In the genomic region with DNA sequence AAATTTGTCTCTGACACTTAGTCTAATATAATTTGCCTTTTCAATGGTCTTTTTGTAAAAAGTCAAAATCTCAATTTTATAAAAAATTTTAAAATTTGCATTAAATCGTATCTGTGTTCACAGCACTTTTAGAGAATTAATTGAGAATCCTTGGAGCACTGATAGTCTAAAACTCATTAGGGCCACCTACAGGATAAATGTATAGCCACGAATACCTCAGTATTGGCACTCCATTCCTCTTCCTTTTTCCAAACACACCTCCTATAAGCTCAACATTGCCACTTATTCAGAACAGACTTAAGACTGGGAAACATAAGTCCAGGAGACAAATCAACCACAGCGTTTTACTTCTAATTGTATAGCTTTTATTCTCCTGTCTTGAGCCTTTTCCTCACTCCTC, we compare ENCODE assay signal across 1 cellular context.
TF ChIP-seq lines count a peak whose summit lies in the region.

No MANE protein-coding gene starts in this region.

TF ChIP-seq in H1, 55 proteins besides CTCF, POLR2A, EP300 and RAD21:
- TF ChIP-seq TAF1 (IDR thresholded peaks at IDR 0.05; ENCODE audit: low read depth, low read length) (no peak), ASH2L (IDR thresholded peaks at IDR 0.05; ENCODE audit: low read length) (no peak), HDAC2 (IDR thresholded peaks at IDR 0.05; ENCODE audit: borderline replicate concordance in 1 of 2, low read depth in 2 of 2, low read length in 2 of 2) (no peak), BCL11A (IDR thresholded peaks at IDR 0.05; ENCODE audit: low read depth in 2 of 2, low read length in 2 of 2) (no peak), SP2 (IDR thresholded peaks at IDR 0.05; ENCODE audit: low read length) (no peak), CBX5 (IDR thresholded peaks at IDR 0.05; ENCODE audit: low read depth, low read length) (no peak), JUND (IDR thresholded peaks at IDR 0.05; ENCODE audit: low read length) (no peak), TEAD4 (IDR thresholded peaks at IDR 0.05; ENCODE audit: low read depth, low read length) (no peak), BRCA1 (IDR thresholded peaks at IDR 0.05; ENCODE audit: low read depth, low read length) (no peak), CHD1 (IDR thresholded peaks at IDR 0.05; ENCODE audit: low read depth, low read length) (no peak)
- TF ChIP-seq, protein P1, sequence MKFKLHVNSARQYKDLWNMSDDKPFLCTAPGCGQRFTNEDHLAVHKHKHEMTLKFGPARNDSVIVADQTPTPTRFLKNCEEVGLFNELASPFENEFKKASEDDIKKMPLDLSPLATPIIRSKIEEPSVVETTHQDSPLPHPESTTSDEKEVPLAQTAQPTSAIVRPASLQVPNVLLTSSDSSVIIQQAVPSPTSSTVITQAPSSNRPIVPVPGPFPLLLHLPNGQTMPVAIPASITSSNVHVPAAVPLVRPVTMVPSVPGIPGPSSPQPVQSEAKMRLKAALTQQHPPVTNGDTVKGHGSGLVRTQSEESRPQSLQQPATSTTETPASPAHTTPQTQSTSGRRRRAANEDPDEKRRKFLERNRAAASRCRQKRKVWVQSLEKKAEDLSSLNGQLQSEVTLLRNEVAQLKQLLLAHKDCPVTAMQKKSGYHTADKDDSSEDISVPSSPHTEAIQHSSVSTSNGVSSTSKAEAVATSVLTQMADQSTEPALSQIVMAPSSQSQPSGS (IDR thresholded peaks at IDR 0.05; ENCODE audit: low read length) = no peak
- TF ChIP-seq, protein P2, sequence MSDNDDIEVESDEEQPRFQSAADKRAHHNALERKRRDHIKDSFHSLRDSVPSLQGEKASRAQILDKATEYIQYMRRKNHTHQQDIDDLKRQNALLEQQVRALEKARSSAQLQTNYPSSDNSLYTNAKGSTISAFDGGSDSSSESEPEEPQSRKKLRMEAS (IDR thresholded peaks at IDR 0.05) = no peak
TF ChIP-seq in H1: peak in this region for 0.
